Comparison of ENCODE assay signal across 24 cellular contexts in genomic region chr18:59469463-59470180, GRCh38.
"Had no signal": no experiment of that assay in that cellular context is flagged by ENCODE, and none has a peak within 500 bp of the region (broad histone marks: within the 10 kb centered on the region; RNA-seq: fewer than 3 reads in every experiment).

No MANE protein-coding gene starts in this region.

- H3K36me3 ChIP-seq: right lobe of liver, vagina had no signal

- H3K9me3 ChIP-seq: right lobe of liver, testis, vagina had no signal

- H3K36me3 Mint-ChIP-seq: activated naive CD8-positive, alpha-beta T cell treated with anti-CD3 and anti-CD28 coated beads for 36 hours; naive B cell; stimulated activated memory B cell treated with anti-CD40 and anti-IgM and Interleukin-4, amounts not matched to agents 10 μg/mL and 1 μg/mL and 100 μg/mL, for 72 hours had no signal

- H3K4me1 ChIP-seq: parathyroid adenoma, right lobe of liver, testis, vagina had no signal

- ATAC-seq: activated CD4-positive, alpha-beta T cell treated with anti-CD3 and anti-CD28 coated beads for 36 hours; activated T-cell treated with anti-CD3 and anti-CD28 coated beads, Interleukin-2, amount 50 U/mL, for 4 hours; right lobe of liver; stimulated activated memory B cell treated with anti-CD40 and anti-IgM and Interleukin-4, amounts not matched to agents 10 μg/mL and 1 μg/mL and 100 μg/mL, for 72 hours had no signal

- H3K4me1 Mint-ChIP-seq: activated B cell treated with CpG ODN at 0.5 μM for 24 hours; activated CD4-positive, alpha-beta T cell treated with anti-CD3 and anti-CD28 coated beads for 36 hours; activated naive CD8-positive, alpha-beta T cell treated with anti-CD3 and anti-CD28 coated beads for 36 hours; naive B cell; stimulated activated memory B cell treated with anti-CD40 and anti-IgM and Interleukin-4, amounts not matched to agents 10 μg/mL and 1 μg/mL and 100 μg/mL, for 72 hours had no signal

- H3K9me3 Mint-ChIP-seq: activated T-cell treated with anti-CD3 and anti-CD28 coated beads, Interleukin-2, amount 50 U/mL, for 4 hours had no signal

- H3K4me3 Mint-ChIP-seq: activated B cell treated with CpG ODN at 0.5 μM for 24 hours; activated CD4-positive, alpha-beta T cell treated with anti-CD3 and anti-CD28 coated beads for 36 hours; activated naive CD8-positive, alpha-beta T cell treated with anti-CD3 and anti-CD28 coated beads for 36 hours; activated T-cell treated with anti-CD3 and anti-CD28 coated beads, Interleukin-2, amount 50 U/mL, for 4 hours; endodermal cell; naive B cell; stimulated activated memory B cell treated with anti-CD40 and anti-IgM and Interleukin-4, amounts not matched to agents 10 μg/mL and 1 μg/mL and 100 μg/mL, for 72 hours had no signal

- H3K27ac ChIP-seq: epithelial cell of prostate, parathyroid adenoma, right lobe of liver, skin epidermis, testis, vagina had no signal

- DNase-seq: activated B cell treated with CpG ODN at 0.5 μM for 24 hours; activated CD4-positive, alpha-beta T cell treated with anti-CD3 and anti-CD28 coated beads for 36 hours; activated CD4-positive, alpha-beta T cell treated with anti-CD3 and anti-CD28 coated beads, Interleukin-2, amount 50 U/mL, for 48 hours; activated CD8-positive, alpha-beta memory T cell treated with anti-CD3 and anti-CD28 coated beads, Interleukin-2, amount 50 U/mL, for 48 hours; activated naive CD4-positive, alpha-beta T cell; activated naive CD8-positive, alpha-beta T cell treated with anti-CD3 and anti-CD28 coated beads for 36 hours; activated T-cell treated with anti-CD3 and anti-CD28 coated beads, Interleukin-2, amount 50 U/mL, for 4 hours; cortex of kidney; endodermal cell; kidney glomerular epithelial cell; mesenchymal stem cell; naive B cell; nucleus accumbens; right lobe of liver; stimulated activated CD4-positive, alpha-beta T cell treated with anti-CD3 and anti-CD28 coated beads, Interleukin-1b, Interleukin-23, amount 100 ng/mL, for 48 hours; T-helper 1 cell; testis; trophoblast cell had no signal

- H3K27ac Mint-ChIP-seq: activated B cell treated with CpG ODN at 0.5 μM for 24 hours; activated CD4-positive, alpha-beta T cell treated with anti-CD3 and anti-CD28 coated beads for 36 hours; activated naive CD8-positive, alpha-beta T cell treated with anti-CD3 and anti-CD28 coated beads for 36 hours; activated T-helper 2 cell treated with anti-CD3 and anti-CD28 coated beads, Interferon-gamma antibody, Interleukin-2, Interleukin-4, amounts not matched to agents 10 μg/mL and 5 μg/mL and 100 μg/mL, durations not matched to agents 14 hours and 24 hours and 36 hours; endodermal cell; naive B cell; stimulated activated memory B cell treated with anti-CD40 and anti-IgM and Interleukin-4, amounts not matched to agents 10 μg/mL and 1 μg/mL and 100 μg/mL, for 72 hours had no signal

- H3K4me3 ChIP-seq: right lobe of liver, skin epidermis, testis, vagina had no signal

- H3K27me3 ChIP-seq: right lobe of liver, testis, vagina had no signal
